In genomic region chr12:115204957-115205754, GRCh38 we compare ENCODE assay signal across 1 cellular context.
TF ChIP-seq lines count a peak whose summit lies in the region.

No MANE protein-coding gene starts in this region.

TF ChIP-seq in K562, 482 proteins besides CTCF, POLR2A, EP300 and RAD21 (continued from another document and continues in another):
- TF ChIP-seq CTCFL (IDR thresholded peaks at IDR 0.05; ENCODE audit: borderline replicate concordance, insufficient read depth, low read depth, low read length, poor library complexity, severe bottlenecking) (no peak), EZH2 (IDR thresholded peaks at IDR 0.05; ENCODE audit: borderline replicate concordance, low read depth, low read length) (no peak), ZFP1 (CRISPR knock-in tag; IDR thresholded peaks at IDR 0.05) (no peak), U2AF1 (optimal IDR thresholded peaks at IDR 0.05; ENCODE audit: low read depth, low read length) (no peak), ZNF584 (CRISPR knock-in tag; IDR thresholded peaks at IDR 0.05; ENCODE audit: low read depth) (0 out of 2 replicates have a peak, but pooled peaks have one; percentile 36), SAFB (IDR thresholded peaks at IDR 0.05; ENCODE audit: borderline replicate concordance, low read depth, low read length) (no peak), NRF1 (conservative IDR thresholded peaks at IDR 0.05 in 1 of 2, IDR thresholded peaks at IDR 0.05 in 1 of 2) (no peak), DEAF1 (CRISPR knock-in tag; IDR thresholded peaks at IDR 0.05) (0 out of 2 replicates have a peak, but pooled peaks have one; percentile 13), CREB5 (CRISPR knock-in tag; IDR thresholded peaks at IDR 0.05) (no peak), THAP12 (CRISPR knock-in tag; IDR thresholded peaks at IDR 0.05) (no peak), BCL6 (CRISPR knock-in tag; IDR thresholded peaks at IDR 0.05) (peak; percentile 71; the same call in 1 of the 2 replicates), FOXK1 (CRISPR knock-in tag; IDR thresholded peaks at IDR 0.05; ENCODE audit: borderline replicate concordance) (no peak), HBP1 (CRISPR knock-in tag; IDR thresholded peaks at IDR 0.05) (0 out of 2 replicates have a peak, but pooled peaks have one; percentile 25), NELFE (IDR thresholded peaks at IDR 0.05; ENCODE audit: insufficient read depth, insufficient read length) (no peak), SAP30 (IDR thresholded peaks at IDR 0.05; ENCODE audit: borderline replicate concordance, insufficient read depth, low read depth, low read length, poor library complexity, severe bottlenecking) (no peak), ZNF449 (CRISPR knock-in tag; IDR thresholded peaks at IDR 0.05) (peak; percentile 86), SETDB1 (IDR thresholded peaks at IDR 0.05; ENCODE audit: low read length) (no peak), RBM39 (optimal IDR thresholded peaks at IDR 0.05; ENCODE audit: low read depth, low read length) (no peak), MEF2D (tag; conservative IDR thresholded peaks at IDR 0.05; ENCODE audit: low read depth) (peak; percentile 70; the same call in 1 of the 2 replicates), ZNF395 (CRISPR knock-in tag; IDR thresholded peaks at IDR 0.05) (peak; percentile 89), CBX8 (IDR thresholded peaks at IDR 0.05; ENCODE audit: borderline replicate concordance, extremely low read depth, low read depth, low read length, poor library complexity, severe bottlenecking) (no peak), ZNF282 (CRISPR knock-in tag; IDR thresholded peaks at IDR 0.05) (no peak), ZNF408 (CRISPR knock-in tag; IDR thresholded peaks at IDR 0.05; ENCODE audit: low read depth) (no peak), SRSF3 (IDR thresholded peaks at IDR 0.05; ENCODE audit: insufficient read depth, low read length) (no peak), MAFK (IDR thresholded peaks at IDR 0.05; ENCODE audit: low read length) (peak; percentile 89), NR2C1 (IDR thresholded peaks at IDR 0.05) (no peak), NR2C1 (tag; IDR thresholded peaks at IDR 0.05) (peak; percentile 38; the same call in 1 of the 2 replicates), ETV6 (IDR thresholded peaks at IDR 0.05; ENCODE audit: borderline replicate concordance in 1 of 2, low read depth in 2 of 2, low read length in 1 of 2) (no peak), ETV6 (CRISPR knock-in tag; IDR thresholded peaks at IDR 0.05; ENCODE audit: borderline replicate concordance) (no peak), NFE2 (IDR thresholded peaks at IDR 0.05; ENCODE audit: low read depth) (peak; percentile 89), ZNF354B (CRISPR knock-in tag; IDR thresholded peaks at IDR 0.05) (peak; percentile 3; the same call in 1 of the 2 replicates), BACH1 (tag; IDR thresholded peaks at IDR 0.05) (peak; percentile 93), TAF15 (IDR thresholded peaks at IDR 0.05; ENCODE audit: low read depth, low read length) (no peak), ZNF274 (IDR thresholded peaks at IDR 0.05; ENCODE audit: borderline replicate concordance, low read depth, low read length) (no peak), ZBTB9 (CRISPR knock-in tag; IDR thresholded peaks at IDR 0.05) (peak; percentile 83; the same call in 1 of the 2 replicates), POLR2H (tag; IDR thresholded peaks at IDR 0.05; ENCODE audit: low read depth) (no peak), TARDBP (IDR thresholded peaks at IDR 0.05) (no peak), NR4A1 (CRISPR knock-in tag; IDR thresholded peaks at IDR 0.05) (no peak), NR4A1 (tag; IDR thresholded peaks at IDR 0.05) (peak; percentile 95), HNRNPK (IDR thresholded peaks at IDR 0.05; ENCODE audit: low read depth, low read length, poor library complexity, severe bottlenecking) (no peak)
